In genomic region chr15:63156708-63157065, GRCh38 we compare ENCODE assay signal across 1 cellular context.
A peak's percentile ranks its signal among the peaks of the same experiment; 100 is the strongest.
TF ChIP-seq lines count a peak whose summit lies in the region.

No MANE protein-coding gene starts in this region.

TF ChIP-seq in HEK293, 187 proteins besides CTCF, POLR2A, EP300 and RAD21:
- TF ChIP-seq PRDM4 (tag by site-specific recombination; IDR thresholded peaks at IDR 0.05) (peak; percentile 55; the same call in 1 of the 2 replicates), PRDM1 (tag by site-specific recombination; IDR thresholded peaks at IDR 0.05) (peak; percentile 56), ZNF777 (tag by site-specific recombination; IDR thresholded peaks at IDR 0.05; ENCODE audit: borderline replicate concordance) (no peak)
TF ChIP-seq in HEK293: peak in this region for 2.
